In the genomic region with DNA sequence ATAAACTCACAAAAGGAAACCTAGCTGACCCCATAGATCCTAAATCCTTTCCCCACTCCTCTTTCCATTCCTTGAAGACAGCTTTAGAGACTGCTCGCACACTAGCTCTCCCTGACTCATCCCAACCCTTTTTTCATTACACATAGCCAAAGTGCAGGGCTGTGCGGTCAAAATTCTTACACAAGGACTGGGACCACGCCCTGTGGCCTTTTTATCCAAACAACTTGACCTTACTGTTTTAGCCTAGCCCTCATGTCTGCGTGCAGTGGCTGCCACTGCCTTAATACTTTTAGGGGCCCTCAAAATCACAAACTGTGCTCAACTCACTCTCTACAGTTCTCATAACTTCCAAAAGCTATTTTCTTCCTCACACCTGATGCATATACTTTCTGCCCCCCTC, we compare ENCODE assay signal across 7 cellular contexts. TPM values are rescaled to one million over a fixed set of nuclear protein-coding genes. Genes with fewer than 3 reads are reported as not detected.
A peak's percentile ranks its signal among the peaks of the same experiment; 100 is the strongest.
DNase-seq lines count a peak whose midpoint lies in the region; FAIRE-seq and TF ChIP-seq lines count a peak whose summit lies in the region.
"Not testable (repeated sequence)": the region's sequence is repeated elsewhere in the genome, so short reads cannot be mapped to it uniquely, and the experiment has no call there.

No MANE protein-coding gene starts in this region.

- H3K4me1 Mint-ChIP-seq in astrocyte (ENCODE audit: low read depth, unreplicated experiment) = not testable (repeated sequence)

- H3K36me3 ChIP-seq in GM23248 (ENCODE audit: low read depth); astrocyte (ENCODE audit: insufficient read depth, low read length): not testable (repeated sequence)

- 74 to 91% methylated on average over 4 of the region's 4 CpGs for WGBS in GM23248 (ENCODE audit: low coverage in 1 of 2, low lambda C conversion rate in 2 of 2, missing lambda C conversion rate in 2 of 2), 2 experiments

- not testable (repeated sequence) for H3K79me2 ChIP-seq in GM23248 (ENCODE audit: insufficient read depth); astrocyte (ENCODE audit: insufficient read depth, low read length)

- H3K27me3 ChIP-seq in GM23248 (replicated peaks; ENCODE audit: insufficient read depth); astrocyte (ENCODE audit: insufficient read depth, low read length): not testable (repeated sequence)

- not testable (repeated sequence) for H3K4me3 ChIP-seq in AG10803 (ENCODE audit: low read length); GM23248; astrocyte (ENCODE audit: insufficient read depth, low read depth, low read length)

- not testable (repeated sequence) for H3K27ac ChIP-seq in GM23248; astrocyte (ENCODE audit: low read depth, low read length)

- not testable (repeated sequence) for H3K9me2 ChIP-seq in GM23248 (ENCODE audit: insufficient read depth)

- H3F3A ChIP-seq in GM23248 (ENCODE audit: insufficient read depth) = not testable (repeated sequence)

- H3K4me3 Mint-ChIP-seq in astrocyte (ENCODE audit: unreplicated experiment) = not testable (repeated sequence)

- TF ChIP-seq CTCF in AG10803 (conservative IDR thresholded peaks at IDR 0.05; ENCODE audit: low read length); astrocyte (IDR thresholded peaks at IDR 0.05; ENCODE audit: insufficient read depth, low read depth, low read length): not testable (repeated sequence)

- not testable (repeated sequence) for H3K27me3 Mint-ChIP-seq in astrocyte (ENCODE audit: low read depth, unreplicated experiment)

- H3K36me3 Mint-ChIP-seq in astrocyte (ENCODE audit: low read depth, unreplicated experiment) = not testable (repeated sequence)

- not testable (repeated sequence) for H3K9ac ChIP-seq in GM23248; astrocyte (ENCODE audit: low read length)

- H2AFZ ChIP-seq in GM23248; astrocyte (ENCODE audit: low read depth, low read length): not testable (repeated sequence)

- not testable (repeated sequence) for FAIRE-seq in astrocyte (lab: Jason Lieb, UNC)

- H3K27ac Mint-ChIP-seq in astrocyte (ENCODE audit: unreplicated experiment) = not testable (repeated sequence)

- in situ Hi-C loops in GM23248 (cut with MboI) = not testable (repeated sequence)

- peak; percentile 42 for DNase-seq in AG10803 (ENCODE audit: low read depth)
- DNase-seq in GM23248 = peak; percentile 57
- DNase-seq in M059J (ENCODE audit: low read depth) = peak; percentile 65
- DNase-seq in SW480 (ENCODE audit: low spot score) = peak; percentile 16
- peak; percentile 44 for DNase-seq in astrocyte (ENCODE audit: low read depth)
- peak; percentile 57 for DNase-seq in fibroblast of gingiva (ENCODE audit: low read depth)
- peak; percentile 67 for DNase-seq in iris pigment epithelial cell (ENCODE audit: low read depth)

- H3K4me1 ChIP-seq in GM23248 (ENCODE audit: insufficient read depth); astrocyte (ENCODE audit: insufficient read depth, low read length): not testable (repeated sequence)

- not testable (repeated sequence) for H3K9me3 ChIP-seq in GM23248 (ENCODE audit: low read depth); astrocyte (ENCODE audit: insufficient read depth, low read depth, low read length)

- H4K20me1 ChIP-seq in GM23248 (ENCODE audit: insufficient read depth); astrocyte (ENCODE audit: insufficient read depth, low read length): not testable (repeated sequence)

- H3K9me3 Mint-ChIP-seq in astrocyte (ENCODE audit: unreplicated experiment) = not testable (repeated sequence)

- not testable (repeated sequence) for H3K4me2 ChIP-seq in GM23248 (ENCODE audit: unreplicated experiment); astrocyte (ENCODE audit: low read length)

RNA-seq across cellular contexts. Expression of gene LAPTM4A, which starts 34.5 kb away (rescaled TPM):
- 363 and 372 TPM in 2 replicates for total RNA-seq in GM23248 (2014; rRNA removed; shearing (Covaris generic))
- 752 and 760 TPM in 2 replicates for polyA plus RNA-seq in GM23248 (2016; fragmentation: Nextera tagmentation; extraction: Ambion mirVana)
- total RNA-seq in M059J (2014; rRNA removed; shearing (Covaris generic)) = 211 and 216 TPM in 2 replicates
- 300 and 337 TPM in 2 replicates for total RNA-seq in astrocyte

Comparison
In these comparisons a context has a peak if more than half of its experiments do, and no peak if none do; other contexts are left out.
1. DNase-seq: peak in every context shown above with its lines; median percentile 67 in iris pigment epithelial cell; 65 in M059J; 57 in GM23248; 57 in fibroblast of gingiva; 44 in astrocyte; 42 in AG10803; 16 in SW480.